ENCODE assay signal across 24 cellular contexts in the genomic region with DNA sequence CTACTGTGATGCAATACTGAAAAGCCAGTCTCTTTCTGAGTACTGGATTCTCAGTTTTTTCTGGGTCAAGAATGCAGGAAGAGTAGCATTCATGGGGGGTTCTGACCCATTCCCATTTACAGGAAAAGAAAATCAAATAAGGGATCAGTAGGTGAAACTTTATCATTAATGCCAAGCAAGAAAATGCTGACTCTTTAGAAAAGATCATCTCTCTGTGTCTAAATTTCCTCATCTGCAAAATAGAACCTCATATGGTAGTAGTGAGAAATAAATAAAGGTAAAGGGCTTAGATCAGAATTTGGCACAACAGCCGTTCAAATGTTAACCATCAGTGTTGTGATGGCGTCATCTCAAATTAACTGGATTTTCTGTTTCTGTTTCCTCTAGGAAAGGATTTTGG.
"Had no signal": no experiment of that assay in that cellular context is flagged by ENCODE, and none has a peak within 500 bp of the region (broad histone marks: within the 10 kb centered on the region; RNA-seq: fewer than 3 reads in every experiment).

No MANE protein-coding gene starts in this region.

- H3K27ac ChIP-seq: coronary artery, epithelial cell of prostate, esophagus muscularis mucosa, foreskin keratinocyte, gastroesophageal sphincter, heart right ventricle, left lung, lower lobe of right lung had no signal

- H3K27me3 Mint-ChIP-seq: effector memory CD8-positive, alpha-beta T cell; naive B cell had no signal

- H3K36me3 Mint-ChIP-seq: mesothelial cell of epicardium, naive B cell had no signal

- H3K27me3 ChIP-seq: esophagus muscularis mucosa, foreskin keratinocyte, gastroesophageal sphincter, heart right ventricle, left lung had no signal

- H3K4me3 ChIP-seq: coronary artery, esophagus muscularis mucosa, gastroesophageal sphincter, heart right ventricle, left lung, lower lobe of right lung, mucosa of descending colon had no signal

- H3K4me3 Mint-ChIP-seq: effector memory CD8-positive, alpha-beta T cell; endodermal cell; mesothelial cell of epicardium; naive B cell had no signal

- H3K9me3 ChIP-seq: esophagus muscularis mucosa, gastroesophageal sphincter, heart right ventricle, left lung, lower lobe of right lung, mucosa of descending colon had no signal

- H3K4me1 ChIP-seq: esophagus muscularis mucosa, foreskin keratinocyte, gastroesophageal sphincter, heart right ventricle, left lung, lower lobe of right lung had no signal

- H3K36me3 ChIP-seq: esophagus muscularis mucosa, gastroesophageal sphincter, heart right ventricle, left lung, lower lobe of right lung had no signal

- H3K9me3 Mint-ChIP-seq: endodermal cell, mesothelial cell of epicardium had no signal

- H3K27ac Mint-ChIP-seq: effector memory CD8-positive, alpha-beta T cell; endodermal cell; mesothelial cell of epicardium; naive B cell had no signal

- DNase-seq: effector CD8-positive, alpha-beta T cell; effector memory CD8-positive, alpha-beta T cell; endodermal cell; erythroblast; foreskin keratinocyte; heart right ventricle; hippocampal formation; left cardiac atrium; left lung; left ventricle myocardium superior; lower lobe of right lung; mesenchymal stem cell; mucosa of descending colon; naive B cell had no signal

- ATAC-seq: effector memory CD8-positive, alpha-beta T cell; foreskin keratinocyte; gastroesophageal sphincter; heart right ventricle; left cardiac atrium; left lung; left ventricle myocardium superior; lower lobe of right lung; mucosa of descending colon had no signal

- FAIRE-seq: colon, endometrium, frontal cortex, islet of Langerhans, keratinocyte had no signal
